12 cellular contexts compared by ENCODE assay signal in the genomic region with DNA sequence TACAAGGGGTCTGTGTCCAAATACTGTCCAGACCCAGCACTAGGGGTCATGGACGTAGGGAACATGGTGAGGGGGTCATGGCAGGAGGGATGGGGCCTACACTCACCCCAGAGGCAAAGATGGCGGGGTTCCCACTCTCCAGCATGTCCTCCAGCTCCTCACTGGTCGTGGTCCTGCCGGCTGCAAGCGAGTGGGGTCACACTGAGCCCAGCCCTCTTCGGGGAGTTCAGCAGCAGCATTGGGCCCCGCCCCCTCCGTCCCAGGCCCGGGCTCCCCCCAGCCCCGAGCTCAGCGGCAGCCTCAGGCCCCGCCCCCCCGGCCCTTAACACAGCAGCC. TPM values are rescaled to one million over a fixed set of nuclear protein-coding genes. Genes with fewer than 3 reads are reported as not detected.
DNase-seq lines count a peak whose midpoint lies in the region; ATAC-seq and TF ChIP-seq lines count a peak whose summit lies in the region.
"Had no signal": no experiment of that assay in that cellular context is flagged by ENCODE, and none has a peak within 500 bp of the region (broad histone marks: within the 10 kb centered on the region; RNA-seq: fewer than 3 reads in every experiment).

No MANE protein-coding gene starts in this region.

- H3K27ac ChIP-seq in esophagus muscularis mucosa (replicated peaks in 1 of 4), result no peak overlapping the region
- H3K27ac ChIP-seq in osteoblast (ENCODE audit: low read depth, low read length), result no peak overlapping the region

- peaks cover 51% of the 10 kb centered on the region for H4K20me1 ChIP-seq in osteoblast (ENCODE audit: insufficient read depth, low read length)

- intact Hi-C loops in esophagus muscularis mucosa (cut with DNase I), result no loop called here

- no peak for TF ChIP-seq POLR2A in esophagus muscularis mucosa (IDR thresholded peaks at IDR 0.05; ENCODE audit: low read depth)

- DNase-seq in BE2C, result no peak
- DNase-seq in NT2/D1 (ENCODE audit: low read depth, low spot score), result no peak
- no peak for DNase-seq in esophagus muscularis mucosa (ENCODE audit: extremely low spot score)
- peak; percentile 78 for DNase-seq in osteoblast (ENCODE audit: insufficient read length, low spot score, missing footprints)
- no peak for DNase-seq in activated naive CD4-positive, alpha-beta T cell treated with Interleukin-2 at 50 U/mL for 16 hours
- DNase-seq in NCI-H1105 (lab: John Stamatoyannopoulos, UW), result no peak
- no peak for DNase-seq in NCI-H526 (lab: John Stamatoyannopoulos, UW)
- DNase-seq: cerebellar nuclear complex, MG63, NCI-H2081, NCI-H748 treated with DMSO at 0.1 percent for 48 hours had no signal

- H3K4me1 ChIP-seq in BE2C (peaks cover 14% of the 10 kb centered on the region), NT2/D1 (ENCODE audit: insufficient read depth, insufficient read length) (peaks cover 20% of the 10 kb centered on the region), esophagus muscularis mucosa (peaks cover 7 to 22% (median 17%) of the 10 kb centered on the region in 4 donors), osteoblast (ENCODE audit: insufficient read depth, low read length) (peaks cover 31% of the 10 kb centered on the region)

- TF ChIP-seq CTCF in BE2C (IDR thresholded peaks at IDR 0.05; ENCODE audit: low read depth, low read length) (no peak), esophagus muscularis mucosa (IDR thresholded peaks at IDR 0.05) (no peak), osteoblast (IDR thresholded peaks at IDR 0.05; ENCODE audit: extremely low read depth, low read depth, low read length) (no peak)

- TF ChIP-seq EP300 in esophagus muscularis mucosa (IDR thresholded peaks at IDR 0.05), result no peak

- H3K4me3 ChIP-seq in BE2C (ENCODE audit: low read depth, low read length), result peak overlapping the region; percentile 34
- peak overlapping the region; percentile 5 for H3K4me3 ChIP-seq in NT2/D1 (ENCODE audit: insufficient read length, low read depth)
- peak overlapping the region; percentile 20 to 45 (median 30) for H3K4me3 ChIP-seq in esophagus muscularis mucosa
- no peak overlapping the region for H3K4me3 ChIP-seq in osteoblast (ENCODE audit: insufficient read depth, low read length)
- H3K4me3 ChIP-seq: MG63 had no signal

- no CpG with 5 or more reads among the region's 13 CpGs for WGBS in esophagus muscularis mucosa

- peaks cover 37% of the 10 kb centered on the region for H3K79me2 ChIP-seq in osteoblast (ENCODE audit: insufficient read depth, low read length)

- ATAC-seq in HG02588 (IDR thresholded peaks at IDR 0.05; ENCODE audit: unreplicated experiment), result no peak

- no peaks in the 10 kb centered on the region for H3K9me3 ChIP-seq in BE2C
- no peaks in the 10 kb centered on the region for H3K9me3 ChIP-seq in NT2/D1 (ENCODE audit: insufficient read depth, low read length)
- H3K9me3 ChIP-seq in esophagus muscularis mucosa, result no peaks in the 10 kb centered on the region
- H3K9me3 ChIP-seq in osteoblast (ENCODE audit: low read depth, low read length), result no peaks in the 10 kb centered on the region
- H3K9me3 ChIP-seq: MG63 had no signal

- no peak overlapping the region for H3K4me2 ChIP-seq in osteoblast (ENCODE audit: insufficient read depth, low read length)

- no peak overlapping the region for H2AFZ ChIP-seq in osteoblast (ENCODE audit: low read length)

- peaks cover 18% of the 10 kb centered on the region for H3K36me3 ChIP-seq in BE2C
- H3K36me3 ChIP-seq in NT2/D1 (ENCODE audit: insufficient read depth, insufficient read length, low read length), result peaks cover 63% of the 10 kb centered on the region
- peaks cover under 1 to 77% (median 39%) of the 10 kb centered on the region in 4 donors for H3K36me3 ChIP-seq in esophagus muscularis mucosa
- H3K36me3 ChIP-seq in osteoblast (ENCODE audit: insufficient read depth, low read length), result peaks cover 66% of the 10 kb centered on the region
- H3K36me3 ChIP-seq: MG63 had no signal

- peak overlapping the region; percentile 59 for H3K9ac ChIP-seq in NT2/D1 (ENCODE audit: insufficient read length, low read depth)

- no peaks in the 10 kb centered on the region for H3K27me3 ChIP-seq in BE2C
- H3K27me3 ChIP-seq in NT2/D1 (ENCODE audit: insufficient read depth, insufficient read length), result no peaks in the 10 kb centered on the region
- H3K27me3 ChIP-seq in esophagus muscularis mucosa, result no peaks in the 10 kb centered on the region
- no peaks in the 10 kb centered on the region for H3K27me3 ChIP-seq in osteoblast (ENCODE audit: insufficient read depth, low read length)
- H3K27me3 ChIP-seq: MG63 had no signal

RNA-seq across cellular contexts. Expression of gene STX1A, which starts 15.9 kb away (rescaled TPM):
- 97.6 TPM for polyA plus RNA-seq in BE2C (2012; ENCODE audit: insufficient read depth, insufficient read length, low read depth)
- total RNA-seq in esophagus muscularis mucosa, result 10 to 100 TPM in 2 of 4 donors, 1 to 10 TPM in 2; 7.1 to 16.0 (median 9.6) TPM
- total RNA-seq in osteoblast, result 15.9 and 17.4 TPM in 2 replicates

RNA-seq across cellular contexts. Expression of gene BUD23, which starts 20.2 kb away (rescaled TPM):
- 447 TPM for polyA plus RNA-seq in BE2C (2012; ENCODE audit: insufficient read depth, insufficient read length, low read depth)
- 10 to 100 TPM; 43.2 to 51.5 (median 48.6) TPM for total RNA-seq in esophagus muscularis mucosa
- 33.9 and 36.9 TPM in 2 replicates for total RNA-seq in osteoblast

RNA-seq across cellular contexts. Expression of gene DNAJC30, which starts 20.4 kb away (rescaled TPM):
- polyA plus RNA-seq in BE2C (2012; ENCODE audit: insufficient read depth, insufficient read length, low read depth), result 20.2 TPM
- total RNA-seq in esophagus muscularis mucosa (1 to 10 TPM; 4.5 to 7.5 (median 5.5) TPM), osteoblast (2.9 TPM in 2 replicates)

RNA-seq across cellular contexts. Expression of gene ABHD11, which starts 35.0 kb away (rescaled TPM):
- polyA plus RNA-seq in BE2C (2012; ENCODE audit: insufficient read depth, insufficient read length, low read depth), result 46.5 TPM
- total RNA-seq in esophagus muscularis mucosa (1 to 10 TPM; 6.1 to 7.9 (median 7.2) TPM), osteoblast (6.5 and 8.7 TPM in 2 replicates)

RNA-seq across cellular contexts. Expression of gene VPS37D, which starts 36.0 kb away (rescaled TPM):
- 0.80 TPM for polyA plus RNA-seq in BE2C (2012; ENCODE audit: insufficient read depth, insufficient read length, low read depth)
- total RNA-seq in esophagus muscularis mucosa (1 to 10 TPM; 2.5 to 7.1 (median 4.0) TPM), osteoblast (5.8 and 5.9 TPM in 2 replicates)
